8 cellular contexts compared by ENCODE assay signal in genomic region chr11:1298695-1299492, GRCh38. TPM values are rescaled to one million over a fixed set of nuclear protein-coding genes. Genes with fewer than 3 reads are reported as not detected.
A peak's percentile ranks its signal among the peaks of the same experiment; 100 is the strongest.
DNase-seq lines count a peak whose midpoint lies in the region; ATAC-seq lines count a peak whose summit lies in the region.

No MANE protein-coding gene starts in this region.

- peaks cover 32 to 41% of the 10 kb centered on the region in 2 experiments for H3K36me3 ChIP-seq in trophoblast cell (ENCODE audit: control insufficient read depth in 1 of 2, insufficient read depth in 2 of 2, low read length in 2 of 2)

- H3K9me3 ChIP-seq in trophoblast cell (ENCODE audit: insufficient read depth, low read depth, low read length): peaks cover 6% of the 10 kb centered on the region

- no peak overlapping the region for H3K4me3 ChIP-seq in trophoblast cell (ENCODE audit: low read depth, low read length)

- H3K27me3 ChIP-seq in trophoblast cell (ENCODE audit: insufficient read depth, low read length): no peaks in the 10 kb centered on the region

- no peak overlapping the region for H2BK12ac ChIP-seq in trophoblast cell (ENCODE audit: low read length)

- H3K4me2 ChIP-seq in trophoblast cell (ENCODE audit: low read length): peak overlapping the region; percentile 17

- H2BK120ac ChIP-seq in trophoblast cell (ENCODE audit: insufficient read depth, low read length, poor library complexity): no peak overlapping the region

- no peak overlapping the region for H4K8ac ChIP-seq in trophoblast cell (ENCODE audit: low read depth, low read length)

- peak overlapping the region; percentile 41 for H3K18ac ChIP-seq in trophoblast cell (ENCODE audit: low read length)

- H3K14ac ChIP-seq in trophoblast cell (ENCODE audit: low read length): no peak overlapping the region

- no peaks in the 10 kb centered on the region for H3K79me1 ChIP-seq in trophoblast cell (ENCODE audit: low read length)

- H4K91ac ChIP-seq in trophoblast cell (ENCODE audit: low read depth, low read length): no peak overlapping the region

- no CpG with 5 or more reads among the region's 32 CpGs for WGBS in trophoblast cell (ENCODE audit: extremely low coverage, insufficient coverage, insufficient read length)

- H2AK5ac ChIP-seq in trophoblast cell (ENCODE audit: low read length): no peak overlapping the region

- intact Hi-C loops in head of caudate nucleus (cut with DNase I): no loop called here

- H3K23ac ChIP-seq in trophoblast cell (ENCODE audit: low read length): no peak overlapping the region

- no peak overlapping the region for H3K27ac ChIP-seq in trophoblast cell (ENCODE audit: low read depth, low read length)

- peaks cover 6 to 10% of the 10 kb centered on the region in 2 experiments for H3K4me1 ChIP-seq in trophoblast cell (ENCODE audit: control insufficient read depth in 1 of 2, insufficient read depth in 2 of 2, low read length in 2 of 2)

- peak overlapping the region; percentile 17 for H4K12ac ChIP-seq in trophoblast cell (ENCODE audit: low read depth, low read length)

- peak; percentile 20 for DNase-seq in HCEC 1CT
- DNase-seq in SKM-1 (lab: John Stamatoyannopoulos, UW; ENCODE audit: unreplicated experiment): peak; percentile 88
- peak; percentile 53 to 95 (median 81) for DNase-seq in head of caudate nucleus
- DNase-seq in trophoblast cell: peak; percentile 76 to 92
- DNase-seq in DMS 273 (lab: John Stamatoyannopoulos, UW; ENCODE audit: unreplicated experiment): no peak
- DNase-seq in GDM1 (lab: John Stamatoyannopoulos, UW): no peak
- DNase-seq in glomerular visceral epithelial cell (ENCODE audit: extremely low spot score): no peak

- peak overlapping the region; percentile 44 for H3K4ac ChIP-seq in trophoblast cell (ENCODE audit: low read depth, low read length)

- H3K9ac ChIP-seq in trophoblast cell (ENCODE audit: low read length): no peak overlapping the region

- ATAC-seq in HG03108 (IDR thresholded peaks at IDR 0.05; ENCODE audit: unreplicated experiment): no peak

- peak overlapping the region; percentile 26 for H2BK5ac ChIP-seq in trophoblast cell (ENCODE audit: low read depth, low read length, poor library complexity)

- H2AFZ ChIP-seq in trophoblast cell (ENCODE audit: insufficient read depth, low read length, poor library complexity): no peak overlapping the region

- H3K79me2 ChIP-seq in trophoblast cell (ENCODE audit: control insufficient read depth, insufficient read depth, low read length, poor library complexity): peaks cover 5% of the 10 kb centered on the region

RNA-seq across cellular contexts. Expression of gene TOLLIP, which starts 10.5 kb away (rescaled TPM):
- polyA plus RNA-seq in trophoblast cell (2013): 31.6 and 33.1 TPM in 2 replicates

Comparison
In these comparisons a context has a peak if more than half of its experiments do, and no peak if none do; other contexts are left out.
1. DNase-seq: peak in HCEC 1CT (single experiment), SKM-1 (single experiment), head of caudate nucleus (42 of 42) and trophoblast cell (2 of 2); none in DMS 273 (single experiment), GDM1 (single experiment) and glomerular visceral epithelial cell (single experiment).